In genomic region chr22:17269607-17270261, GRCh38 we compare ENCODE assay signal across 2 cellular contexts.
A peak's percentile ranks its signal among the peaks of the same experiment; 100 is the strongest.
TF ChIP-seq lines count a peak whose summit lies in the region.

No MANE protein-coding gene starts in this region.

TF ChIP-seq in liver, 16 proteins besides CTCF, POLR2A, EP300 and RAD21 (continued from another document):
- TF ChIP-seq ZBTB33 (IDR thresholded peaks at IDR 0.05) = peak; percentile 46
- peak in 1 of 2 donors; percentile 37 for TF ChIP-seq EGR1 (IDR thresholded peaks at IDR 0.05; ENCODE audit: low read depth in 2 of 2)
- TF ChIP-seq TAF1 (conservative IDR thresholded peaks at IDR 0.05) = no peak
- no peak for TF ChIP-seq NR2F2 (IDR thresholded peaks at IDR 0.05)
- TF ChIP-seq HNF4A (conservative IDR thresholded peaks at IDR 0.05) = peak; percentile 44 to 62
- TF ChIP-seq RXRA (IDR thresholded peaks at IDR 0.05) = peak; percentile 70 to 85
- TF ChIP-seq FOXA1 (IDR thresholded peaks at IDR 0.05) = no peak
- TF ChIP-seq, protein P1, sequence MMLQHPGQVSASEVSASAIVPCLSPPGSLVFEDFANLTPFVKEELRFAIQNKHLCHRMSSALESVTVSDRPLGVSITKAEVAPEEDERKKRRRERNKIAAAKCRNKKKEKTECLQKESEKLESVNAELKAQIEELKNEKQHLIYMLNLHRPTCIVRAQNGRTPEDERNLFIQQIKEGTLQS (IDR thresholded peaks at IDR 0.05) = no peak
- TF ChIP-seq, protein P2, sequence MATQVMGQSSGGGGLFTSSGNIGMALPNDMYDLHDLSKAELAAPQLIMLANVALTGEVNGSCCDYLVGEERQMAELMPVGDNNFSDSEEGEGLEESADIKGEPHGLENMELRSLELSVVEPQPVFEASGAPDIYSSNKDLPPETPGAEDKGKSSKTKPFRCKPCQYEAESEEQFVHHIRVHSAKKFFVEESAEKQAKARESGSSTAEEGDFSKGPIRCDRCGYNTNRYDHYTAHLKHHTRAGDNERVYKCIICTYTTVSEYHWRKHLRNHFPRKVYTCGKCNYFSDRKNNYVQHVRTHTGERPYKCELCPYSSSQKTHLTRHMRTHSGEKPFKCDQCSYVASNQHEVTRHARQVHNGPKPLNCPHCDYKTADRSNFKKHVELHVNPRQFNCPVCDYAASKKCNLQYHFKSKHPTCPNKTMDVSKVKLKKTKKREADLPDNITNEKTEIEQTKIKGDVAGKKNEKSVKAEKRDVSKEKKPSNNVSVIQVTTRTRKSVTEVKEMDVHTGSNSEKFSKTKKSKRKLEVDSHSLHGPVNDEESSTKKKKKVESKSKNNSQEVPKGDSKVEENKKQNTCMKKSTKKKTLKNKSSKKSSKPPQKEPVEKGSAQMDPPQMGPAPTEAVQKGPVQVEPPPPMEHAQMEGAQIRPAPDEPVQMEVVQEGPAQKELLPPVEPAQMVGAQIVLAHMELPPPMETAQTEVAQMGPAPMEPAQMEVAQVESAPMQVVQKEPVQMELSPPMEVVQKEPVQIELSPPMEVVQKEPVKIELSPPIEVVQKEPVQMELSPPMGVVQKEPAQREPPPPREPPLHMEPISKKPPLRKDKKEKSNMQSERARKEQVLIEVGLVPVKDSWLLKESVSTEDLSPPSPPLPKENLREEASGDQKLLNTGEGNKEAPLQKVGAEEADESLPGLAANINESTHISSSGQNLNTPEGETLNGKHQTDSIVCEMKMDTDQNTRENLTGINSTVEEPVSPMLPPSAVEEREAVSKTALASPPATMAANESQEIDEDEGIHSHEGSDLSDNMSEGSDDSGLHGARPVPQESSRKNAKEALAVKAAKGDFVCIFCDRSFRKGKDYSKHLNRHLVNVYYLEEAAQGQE (IDR thresholded peaks at IDR 0.05) = peak; percentile 65
- TF ChIP-seq FOXA2 (IDR thresholded peaks at IDR 0.05) = no peak

TF ChIP-seq in HepG2, 621 proteins besides CTCF, POLR2A, EP300 and RAD21 (continued from another document):
- no peak for TF ChIP-seq PAXIP1 (CRISPR knock-in tag; conservative IDR thresholded peaks at IDR 0.05)
TF ChIP-seq in HepG2: peak in this region for 0.
